13 cellular contexts compared by ENCODE assay signal in the genomic region with DNA sequence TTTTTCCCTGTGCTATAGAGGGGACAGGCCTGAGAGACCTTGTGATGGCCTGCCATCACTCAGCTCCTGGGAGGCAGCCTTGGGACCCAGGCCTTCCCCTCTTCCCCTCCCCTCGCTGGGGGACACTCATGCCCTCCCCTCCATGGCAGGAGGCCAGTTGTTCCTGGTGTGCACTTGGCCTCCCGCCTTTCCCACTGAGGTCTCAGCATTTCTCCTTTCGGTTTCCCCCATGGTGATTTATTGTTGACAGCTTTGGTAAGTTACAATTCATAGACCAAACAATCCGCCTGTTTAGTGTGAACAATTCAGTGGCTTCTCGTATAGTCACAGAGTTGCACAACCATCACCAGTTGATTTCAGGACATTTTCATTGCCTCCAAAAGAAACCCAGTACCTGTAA. TPM values are rescaled to one million over a fixed set of nuclear protein-coding genes. Genes with fewer than 3 reads are reported as not detected.
DNase-seq lines count a peak whose midpoint lies in the region; TF ChIP-seq lines count a peak whose summit lies in the region.
"Had no signal": no experiment of that assay in that cellular context is flagged by ENCODE, and none has a peak within 500 bp of the region (broad histone marks: within the 10 kb centered on the region; RNA-seq: fewer than 3 reads in every experiment).

No MANE protein-coding gene starts in this region.

- DNase-seq in NCI-H2227 treated with DMSO at 0.1 percent for 48 hours (lab: John Stamatoyannopoulos, UW), result peak; percentile 15
- no peak for DNase-seq in NCI-H2227 (lab: John Stamatoyannopoulos, UW; ENCODE audit: unreplicated experiment)
- peak; percentile 89 for DNase-seq in OCI-M1 (lab: John Stamatoyannopoulos, UW)
- DNase-seq in kidney tubule cell (ENCODE audit: low spot score), result peak; percentile 65
- no peak for DNase-seq in tibial nerve (ENCODE audit: low spot score in 2 of 2)
- no peak for DNase-seq in middle frontal gyrus (ENCODE audit: extremely low spot score, low spot score)
- no peak for DNase-seq in NCI-H748 (lab: John Stamatoyannopoulos, UW; ENCODE audit: unreplicated experiment)
- no peak for DNase-seq in cerebellum (ENCODE audit: low spot score)
- DNase-seq: stimulated activated CD4-positive, alpha-beta T cell treated with anti-CD3 and anti-CD28 coated beads, Interleukin-2, amount 100 ng/mL, for 48 hours had no signal

- TF ChIP-seq EP300 in tibial nerve (IDR thresholded peaks at IDR 0.05), result peak in 1 of 2 donors; percentile 28

- H3K36me3 ChIP-seq in tibial nerve, result peaks cover 0 to 33% (median 8%) of the 10 kb centered on the region in 3 donors

- no peak for TF ChIP-seq POLR2A in tibial nerve (IDR thresholded peaks at IDR 0.05)

- H3K27ac ChIP-seq in tibial nerve, result peak overlapping the region in 3 of 4 donors; percentile 43 to 52 (median 50)
- H3K27ac ChIP-seq: SK-N-MC had no signal

- TF ChIP-seq CTCF in tibial nerve (IDR thresholded peaks at IDR 0.05), result no peak

- no peaks in the 10 kb centered on the region for H3K9me3 ChIP-seq in tibial nerve

- H3K27me3 ChIP-seq in tibial nerve, result no peaks in the 10 kb centered on the region

- WGBS in tibial nerve, 2 donors, result 23 to 39% methylated on average over 5 of the region's 5 CpGs

- no peak overlapping the region for H3K4me3 ChIP-seq in tibial nerve
- H3K4me3 ChIP-seq: SK-N-MC had no signal

- H3K4me1 ChIP-seq in tibial nerve, result peaks cover 0 to 31% (median 4%) of the 10 kb centered on the region in 4 donors

RNA-seq across cellular contexts. Expression of a gene that starts 10.2 kb away (rescaled TPM):
- total RNA-seq in tibial nerve, result 1 to 10 TPM in 1 of 4 donors, under 1 TPM in 1, not detected in 2; 0.22 to 1.0 TPM
- total RNA-seq in cerebellum, result 0.36 TPM
- total RNA-seq: fibroblast of lung, LHCN-M2, mesenteric fat pad had no signal

RNA-seq across cellular contexts. Expression of a gene that starts 27.9 kb away (rescaled TPM):
- total RNA-seq in tibial nerve, result 10 to 100 TPM; 71.8 to 87.8 (median 81.5) TPM
- total RNA-seq in cerebellum, result 36.5 TPM

Comparison
In these comparisons a context has a peak if more than half of its experiments do, and no peak if none do; other contexts are left out.
1. DNase-seq: peak in NCI-H2227 treated with DMSO at 0.1 percent for 48 hours (single experiment), OCI-M1 (single experiment) and kidney tubule cell (single experiment); none in NCI-H2227 (single experiment), tibial nerve (0 of 2), middle frontal gyrus (single experiment), NCI-H748 (single experiment) and cerebellum (single experiment).